Comparison of ENCODE assay signal across 8 cellular contexts in the genomic region with DNA sequence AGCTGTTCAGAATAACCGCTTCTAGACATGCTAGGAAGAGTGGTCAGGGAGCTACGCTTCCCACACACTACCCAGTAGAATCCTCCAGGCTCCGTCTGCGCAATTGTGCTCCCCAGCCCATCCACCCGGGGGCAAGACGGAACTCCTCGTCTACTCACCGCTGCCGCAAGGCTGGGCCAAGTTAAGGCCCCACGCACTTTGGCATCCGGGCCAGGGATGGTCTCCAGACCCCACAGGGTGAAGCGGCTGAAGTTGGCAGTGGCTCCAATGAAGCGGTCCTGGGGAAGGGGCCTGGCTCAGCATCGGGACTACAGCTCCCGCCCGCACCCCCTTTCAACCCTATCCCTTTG. TPM values are rescaled to one million over a fixed set of nuclear protein-coding genes. Genes with fewer than 3 reads are reported as not detected.
DNase-seq lines count a peak whose midpoint lies in the region; ATAC-seq and TF ChIP-seq lines count a peak whose summit lies in the region.

No MANE protein-coding gene starts in this region.

- peaks cover 11% of the 10 kb centered on the region; the same call in 1 of the 2 replicates for H3K79me2 ChIP-seq in OCI-LY1 (ENCODE audit: insufficient read depth, low read length)

- H3K9me2 ChIP-seq in OCI-LY1 (ENCODE audit: low read depth, low read length): no peaks in the 10 kb centered on the region

- H3K36me3 ChIP-seq in OCI-LY1 (ENCODE audit: insufficient read depth, low read length) (peaks cover 50% of the 10 kb centered on the region), breast epithelium (no peaks in the 10 kb centered on the region), stomach smooth muscle (ENCODE audit: control insufficient read depth in 2 of 2, insufficient read depth in 2 of 2, low read length in 2 of 2) (peaks cover 32 to 41% of the 10 kb centered on the region in 2 donors)

- no peak for TF ChIP-seq CTCF in GM10248 (IDR thresholded peaks at IDR 0.05; ENCODE audit: control extremely low read depth, extremely low read depth, low read depth, missing control alignments)
- no peak for TF ChIP-seq CTCF in OCI-LY1 (IDR thresholded peaks at IDR 0.05; ENCODE audit: low read length)
- no peak for TF ChIP-seq CTCF in breast epithelium (IDR thresholded peaks at IDR 0.05)

- H2AFZ ChIP-seq in OCI-LY1 (ENCODE audit: low read length): no peak overlapping the region

- ATAC-seq in HG02678 (IDR thresholded peaks at IDR 0.05; ENCODE audit: unreplicated experiment): peak; percentile 3
- peak; percentile 38 for ATAC-seq in left colon

- H3K27me3 ChIP-seq in OCI-LY1 (ENCODE audit: insufficient read depth, low read length) (no peaks in the 10 kb centered on the region), breast epithelium (no peaks in the 10 kb centered on the region), stomach smooth muscle (ENCODE audit: control insufficient read depth in 1 of 2, insufficient read depth in 2 of 2, low read length in 2 of 2) (no peaks in the 10 kb centered on the region)

- H3K27ac ChIP-seq in OCI-LY1 (ENCODE audit: low read depth, low read length, poor library complexity, severe bottlenecking) (peak overlapping the region; percentile 0), breast epithelium (peak overlapping the region; percentile 79 to 87), stomach smooth muscle (ENCODE audit: low read length) (peak overlapping the region; percentile 66)

- H3K4me3 ChIP-seq in OCI-LY1 (ENCODE audit: low read depth, low read length, poor library complexity, severe bottlenecking) (peak overlapping the region; percentile 82), breast epithelium (peak overlapping the region; percentile 62 to 82 (median 77)), stomach smooth muscle (ENCODE audit: low read length in 2 of 2) (peak overlapping the region; percentile 81 to 94)

- H3K4me2 ChIP-seq in OCI-LY1 (ENCODE audit: low read length): peak overlapping the region; percentile 95

- H3K9ac ChIP-seq in OCI-LY1 (ENCODE audit: low read length) (peak overlapping the region; percentile 81), stomach smooth muscle (ENCODE audit: low read length in 2 of 2) (peak overlapping the region; percentile 76 to 84)

- no peaks in the 10 kb centered on the region for H3F3A ChIP-seq in OCI-LY1 (ENCODE audit: insufficient read depth, low read length)

- no peak for TF ChIP-seq POLR2A in breast epithelium (IDR thresholded peaks at IDR 0.05)

- POLR2A ChIA-PET in GM10248 (lab: Yijun Ruan, JAX): interaction anchor here (0.9 to 2.2 kb wide), 3 partner anchors 8 to 72 kb away, joined by 3 to 18 read pairs (median 5); a partner anchor contains a TSS

- H3K9me3 ChIP-seq in OCI-LY1 (ENCODE audit: low read length) (no peaks in the 10 kb centered on the region), breast epithelium (no peaks in the 10 kb centered on the region), stomach smooth muscle (ENCODE audit: control insufficient read depth in 2 of 2, low read length in 2 of 2) (no peaks in the 10 kb centered on the region)

- H3K4me1 ChIP-seq in OCI-LY1 (ENCODE audit: insufficient read depth, low read length, severe bottlenecking) (peaks cover 22% of the 10 kb centered on the region), breast epithelium (peaks cover 5 to 12% of the 10 kb centered on the region in 2 donors), stomach smooth muscle (ENCODE audit: control insufficient read depth, insufficient read depth, low read length) (peaks cover 24% of the 10 kb centered on the region)

- DNase-seq in GM10248 (ENCODE audit: extremely low spot score): peak; percentile 32
- no peak for DNase-seq in breast epithelium (ENCODE audit: low spot score in 2 of 2)
- DNase-seq in left colon: peak in 1 of 2 donors; percentile 25
- DNase-seq in NCI-H446 treated with DMSO at 0.1 percent for 48 hours (lab: John Stamatoyannopoulos, UW): no peak
- no peak for DNase-seq in NCI-H526 treated with DMSO at 0.1 percent for 48 hours (lab: John Stamatoyannopoulos, UW)

- intact Hi-C loops in breast epithelium (cut with DNase I; ENCODE audit: low total_unique reads) (no loop called here), left colon (cut with DNase I, micrococcal nuclease) (no loop called here)

- H4K20me1 ChIP-seq in OCI-LY1 (ENCODE audit: insufficient read depth, low read length): no peaks in the 10 kb centered on the region

- CTCF ChIA-PET in GM10248 (lab: Yijun Ruan, JAX): interaction anchor here (0.7 to 5.7 kb wide), 13 partner anchors 8 to 171 kb away, joined by 3 to 33 read pairs (median 4); a partner anchor contains a TSS

RNA-seq across cellular contexts. Expression of a gene that starts 0.7 kb away (rescaled TPM):
- 100 to 1,000 TPM in 1 of 3 donors, 10 to 100 TPM in 2; 89.1 to 110 (median 99.8) TPM for total RNA-seq in breast epithelium
- total RNA-seq in left colon: 10 to 100 TPM; 23.7 to 31.2 TPM

RNA-seq across cellular contexts. Expression of a gene that starts 7.8 kb away (rescaled TPM):
- 10 to 100 TPM; 50.1 to 66.7 (median 61.3) TPM for total RNA-seq in breast epithelium
- 10 to 100 TPM; 70.8 to 72.3 TPM for total RNA-seq in left colon

RNA-seq across cellular contexts. Expression of a gene that starts 57.1 kb away (rescaled TPM):
- 10 to 100 TPM; 45.0 to 57.7 (median 46.2) TPM for total RNA-seq in breast epithelium
- 10 to 100 TPM; 57.6 to 62.9 TPM for total RNA-seq in left colon

Comparison
In these comparisons a context has a peak if more than half of its experiments do, and no peak if none do; other contexts are left out.
1. H3K27ac ChIP-seq: peak in every context shown above with its lines; median percentile 83 in breast epithelium; 66 in stomach smooth muscle; 0 in OCI-LY1.